Comparison of ENCODE assay signal across 8 cellular contexts in the genomic region with DNA sequence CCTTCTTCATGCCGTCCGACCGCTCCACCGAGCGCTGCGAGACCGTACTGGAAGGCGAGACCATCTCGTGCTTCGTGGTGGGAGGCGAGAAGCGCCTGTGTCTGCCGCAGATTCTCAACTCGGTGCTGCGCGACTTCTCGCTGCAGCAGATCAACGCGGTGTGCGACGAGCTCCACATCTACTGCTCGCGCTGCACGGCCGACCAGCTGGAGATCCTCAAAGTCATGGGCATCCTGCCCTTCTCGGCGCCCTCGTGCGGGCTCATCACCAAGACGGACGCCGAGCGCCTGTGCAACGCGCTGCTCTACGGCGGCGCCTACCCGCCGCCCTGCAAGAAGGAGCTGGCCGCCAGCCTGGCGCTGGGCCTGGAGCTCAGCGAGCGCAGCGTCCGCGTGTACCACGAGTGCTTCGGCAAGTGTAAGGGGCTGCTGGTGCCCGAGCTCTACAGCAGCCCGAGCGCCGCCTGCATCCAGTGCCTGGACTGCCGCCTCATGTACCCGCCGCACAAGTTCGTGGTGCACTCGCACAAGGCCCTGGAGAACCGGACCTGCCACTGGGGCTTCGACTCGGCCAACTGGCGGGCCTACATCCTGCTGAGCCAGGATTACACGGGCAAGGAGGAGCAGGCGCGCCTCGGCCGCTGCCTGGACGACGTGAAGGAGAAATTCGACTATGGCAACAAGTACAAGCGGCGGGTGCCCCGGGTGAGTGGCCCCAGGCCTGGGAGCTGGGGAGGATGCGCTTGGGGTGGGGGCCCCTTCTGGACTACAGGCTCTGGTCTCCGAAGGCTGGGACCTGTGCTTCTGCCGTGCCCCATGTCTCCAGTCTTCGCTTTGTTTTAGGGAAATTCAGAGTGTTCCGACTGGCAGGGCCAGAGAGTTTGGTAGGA. TPM values are rescaled to one million over a fixed set of nuclear protein-coding genes. Genes with fewer than 3 reads are reported as not detected.
DNase-seq lines count a peak whose midpoint lies in the region; ATAC-seq and TF ChIP-seq lines count a peak whose summit lies in the region.

No MANE protein-coding gene starts in this region.

- peaks cover 13% of the 10 kb centered on the region for H3K36me3 Mint-ChIP-seq in activated CD8-positive, alpha-beta memory T cell treated with anti-CD3 and anti-CD28 coated beads, Interleukin-2, amount 10 ng/mL, durations not matched to agents 7 days and 5 days

- peak overlapping the region; percentile 64 to 80 for H3K27ac ChIP-seq in mucosa of rectum (ENCODE audit: low read depth in 2 of 2, low read length in 2 of 2)
- H3K27ac ChIP-seq in thymus (ENCODE audit: low read depth) = peak overlapping the region; percentile 67

- CTCF ChIA-PET in activated CD8-positive, alpha-beta memory T cell treated with anti-CD3 and anti-CD28 coated beads, Interleukin-2, amount 10 ng/mL, durations not matched to agents 7 days and 5 days (lab: Charles Lee) = interaction anchor here (0.9 to 2.0 kb wide), 10 partner anchors 9 to 88 kb away, joined by 3 to 13 read pairs (median 4); partner anchors contain the start of gene FAAP20

- peak; percentile 13 for ATAC-seq in activated CD8-positive, alpha-beta memory T cell treated with anti-CD3 and anti-CD28 coated beads, Interleukin-2, amount 10 ng/mL, durations not matched to agents 7 days and 5 days
- no peak for ATAC-seq in HG02610 (IDR thresholded peaks at IDR 0.05; ENCODE audit: unreplicated experiment)

- H3K27ac Mint-ChIP-seq in activated CD8-positive, alpha-beta memory T cell treated with anti-CD3 and anti-CD28 coated beads, Interleukin-2, amount 10 ng/mL, durations not matched to agents 7 days and 5 days = peak overlapping the region; percentile 89

- peaks cover 51 to 53% of the 10 kb centered on the region in 2 donors for H3K4me1 ChIP-seq in mucosa of rectum (ENCODE audit: control insufficient read depth in 2 of 2, insufficient read depth in 2 of 2, low read length in 2 of 2)
- peaks cover 26% of the 10 kb centered on the region for H3K4me1 ChIP-seq in thymus (ENCODE audit: control insufficient read depth, insufficient read depth, low read length)

- H3K9me3 ChIP-seq in mucosa of rectum (ENCODE audit: control insufficient read depth in 2 of 2, low read length in 2 of 2) = no peaks in the 10 kb centered on the region
- no peaks in the 10 kb centered on the region for H3K9me3 ChIP-seq in thymus (ENCODE audit: control insufficient read depth)

- H3K4me3 Mint-ChIP-seq in activated CD8-positive, alpha-beta memory T cell treated with anti-CD3 and anti-CD28 coated beads, Interleukin-2, amount 10 ng/mL, durations not matched to agents 7 days and 5 days = peak overlapping the region; percentile 90

- DNase-seq in NCI-H1436 (lab: John Stamatoyannopoulos, UW) (peak; percentile 13), NCI-H1436 treated with DMSO at 0.1 percent for 48 hours (lab: John Stamatoyannopoulos, UW) (no peak), NCI-H510A (lab: John Stamatoyannopoulos, UW) (peak; percentile 68), erythroblast (lab: John Stamatoyannopoulos, UW) (peak; percentile 85 to 88)
- DNase-seq in activated CD8-positive, alpha-beta memory T cell treated with anti-CD3 and anti-CD28 coated beads, Interleukin-2, amount 10 ng/mL, durations not matched to agents 7 days and 5 days = peak; percentile 76

- H3K9ac ChIP-seq in mucosa of rectum (ENCODE audit: low read depth in 1 of 2, low read length in 2 of 2) = peak overlapping the region; percentile 68 to 69

- H3K27me3 ChIP-seq in mucosa of rectum (ENCODE audit: control insufficient read depth in 2 of 2, insufficient read depth in 2 of 2, low read length in 2 of 2) (no peaks in the 10 kb centered on the region), thymus (ENCODE audit: control insufficient read depth, insufficient read depth) (peaks cover 21% of the 10 kb centered on the region)

- no peaks in the 10 kb centered on the region for H3K9me3 Mint-ChIP-seq in activated CD8-positive, alpha-beta memory T cell treated with anti-CD3 and anti-CD28 coated beads, Interleukin-2, amount 10 ng/mL, durations not matched to agents 7 days and 5 days (ENCODE audit: low read depth)

- H3K36me3 ChIP-seq in mucosa of rectum (ENCODE audit: control insufficient read depth in 2 of 2, insufficient read depth in 2 of 2, low read length in 2 of 2) (no peaks in the 10 kb centered on the region), thymus (ENCODE audit: control insufficient read depth, insufficient read depth) (no peaks in the 10 kb centered on the region)

- peaks cover 8% of the 10 kb centered on the region for H3K27me3 Mint-ChIP-seq in activated CD8-positive, alpha-beta memory T cell treated with anti-CD3 and anti-CD28 coated beads, Interleukin-2, amount 10 ng/mL, durations not matched to agents 7 days and 5 days

- H3K4me3 ChIP-seq in mucosa of rectum (ENCODE audit: low read length in 2 of 2) = peak overlapping the region; percentile 79 to 83
- H3K4me3 ChIP-seq in thymus (ENCODE audit: low read length) = peak overlapping the region; percentile 73

- 21% methylated on average over 78 of the region's 78 CpGs for WGBS in thymus

- H3K4me1 Mint-ChIP-seq in activated CD8-positive, alpha-beta memory T cell treated with anti-CD3 and anti-CD28 coated beads, Interleukin-2, amount 10 ng/mL, durations not matched to agents 7 days and 5 days = peaks cover 38% of the 10 kb centered on the region

- TF ChIP-seq POLR2A in erythroblast (IDR thresholded peaks at IDR 0.05; ENCODE audit: low read length) = peak; percentile 40

RNA-seq across cellular contexts. Expression of gene SKI, which starts 1.2 kb away (rescaled TPM):
- total RNA-seq in activated CD8-positive, alpha-beta memory T cell treated with anti-CD3 and anti-CD28 coated beads, Interleukin-2, amount 10 ng/mL, durations not matched to agents 7 days and 5 days = 10 to 100 TPM; 35.0 to 42.9 TPM
- 16.4 TPM for polyA plus RNA-seq in thymus

RNA-seq across cellular contexts. Expression of gene FAAP20, which starts 34.7 kb away (rescaled TPM):
- total RNA-seq in activated CD8-positive, alpha-beta memory T cell treated with anti-CD3 and anti-CD28 coated beads, Interleukin-2, amount 10 ng/mL, durations not matched to agents 7 days and 5 days = 10 to 100 TPM; 52.5 to 55.7 TPM
- polyA plus RNA-seq in thymus = 125 TPM
